In the genomic region with DNA sequence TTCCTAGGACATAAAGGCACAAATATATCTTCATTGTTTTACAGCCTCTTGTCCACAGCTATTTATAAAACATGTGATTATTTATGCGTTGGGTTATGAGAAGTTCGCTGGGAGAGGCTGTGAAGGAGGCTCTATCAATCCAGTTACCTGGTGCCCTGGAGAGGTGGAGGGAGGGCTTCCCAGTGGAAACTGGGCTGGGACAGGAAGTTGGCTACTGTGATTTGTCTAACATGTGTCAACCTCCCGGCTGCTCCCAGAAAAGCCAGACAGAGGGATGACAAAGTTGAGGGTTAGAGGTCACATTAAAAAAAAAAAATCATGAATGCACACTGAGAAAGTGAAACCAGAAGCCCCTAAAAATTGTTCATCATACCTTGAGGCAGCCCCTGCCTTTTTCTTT, we compare ENCODE assay signal across 10 cellular contexts.
DNase-seq lines count a peak whose midpoint lies in the region; ATAC-seq and TF ChIP-seq lines count a peak whose summit lies in the region.
"Had no signal": no experiment of that assay in that cellular context is flagged by ENCODE, and none has a peak within 500 bp of the region (broad histone marks: within the 10 kb centered on the region; RNA-seq: fewer than 3 reads in every experiment).

No MANE protein-coding gene starts in this region.

- no peaks in the 10 kb centered on the region for H3K9me3 ChIP-seq in endodermal cell (ENCODE audit: control insufficient read depth, low read length)

- ATAC-seq in natural killer cell (no peak), GM19324 (IDR thresholded peaks at IDR 0.05; ENCODE audit: low FRiP score, unreplicated experiment) (no peak)

- TF ChIP-seq CTCF in HFFc6 (IDR thresholded peaks at IDR 0.05) (no peak), endodermal cell (conservative IDR thresholded peaks at IDR 0.05) (no peak), natural killer cell (IDR thresholded peaks at IDR 0.05) (no peak)

- WGBS in endodermal cell (ENCODE audit: insufficient coverage in 1 of 2, insufficient read length in 1 of 2), 2 experiments: 79% methylated on average over 3 of the region's 3 CpGs; no CpG with 5 or more reads in 1 of the 2 experiments

- DNase-seq in 8988T (peak; percentile 36), HFFc6 (no peak), endodermal cell (no peak), natural killer cell (no peak), SIG-M5 treated with dmso at 0.1 percent for 504 hours (lab: John Stamatoyannopoulos, UW; ENCODE audit: unreplicated experiment) (no peak), HuH-7.5 (ENCODE audit: low spot score) (no peak)
- no peak for DNase-seq in NK-92 treated with Interleukin-12 subunit alpha and Interleukin-12 subunit beta, amount 100 ng/mL, for 24 hours (lab: John Stamatoyannopoulos, UW)
- DNase-seq: GDM1, NCI-H187 had no signal

- peak overlapping the region; percentile 83 for H3K4me3 Mint-ChIP-seq in HFFc6
- H3K4me3 Mint-ChIP-seq in endodermal cell: peak overlapping the region; percentile 57
- peak overlapping the region; percentile 63 for H3K4me3 Mint-ChIP-seq in natural killer cell

- H3K27me3 Mint-ChIP-seq in HFFc6 (ENCODE audit: insufficient read depth): peaks cover 4% of the 10 kb centered on the region; the same call in 1 of the 2 replicates
- no peaks in the 10 kb centered on the region for H3K27me3 Mint-ChIP-seq in endodermal cell (ENCODE audit: insufficient read depth)
- peaks cover 0 to 16% of the 10 kb centered on the region in 2 donors for H3K27me3 Mint-ChIP-seq in natural killer cell (ENCODE audit: low read depth in 2 of 2)

- H3K4me1 ChIP-seq in endodermal cell (ENCODE audit: control insufficient read depth, insufficient read depth, low read length): no peaks in the 10 kb centered on the region

- H3K4me1 Mint-ChIP-seq in HFFc6 (ENCODE audit: low read depth) (no peaks in the 10 kb centered on the region), endodermal cell (peaks cover 13% of the 10 kb centered on the region), natural killer cell (peaks cover 4 to 15% of the 10 kb centered on the region in 2 donors)

- no peak overlapping the region for H3K9ac ChIP-seq in endodermal cell (ENCODE audit: extremely low read depth, low read length, poor library complexity, severe bottlenecking)

- no peak overlapping the region for H3K27ac ChIP-seq in endodermal cell (ENCODE audit: low read depth, low read length)

- no peak overlapping the region for H3K4me3 ChIP-seq in endodermal cell (ENCODE audit: low read length)

- H3K27ac Mint-ChIP-seq in HFFc6: no peak overlapping the region
- H3K27ac Mint-ChIP-seq in endodermal cell: no peak overlapping the region
- H3K27ac Mint-ChIP-seq in natural killer cell: no peak overlapping the region

- H3K27me3 ChIP-seq in endodermal cell (ENCODE audit: control insufficient read depth, insufficient read depth, low read length, poor library complexity, severe bottlenecking): no peaks in the 10 kb centered on the region

- no peaks in the 10 kb centered on the region for H3K36me3 ChIP-seq in endodermal cell (ENCODE audit: control insufficient read depth, insufficient read depth, low read length)

- H3K9me3 Mint-ChIP-seq in HFFc6 (no peaks in the 10 kb centered on the region; the same call in 1 of the 2 replicates), endodermal cell (no peaks in the 10 kb centered on the region), natural killer cell (no peaks in the 10 kb centered on the region)

- intact Hi-C loops in natural killer cell (cut with micrococcal nuclease): no loop called here

- H3K36me3 Mint-ChIP-seq in HFFc6 (ENCODE audit: low read depth): no peaks in the 10 kb centered on the region
- H3K36me3 Mint-ChIP-seq in endodermal cell (ENCODE audit: low read depth): no peaks in the 10 kb centered on the region
- no peaks in the 10 kb centered on the region for H3K36me3 Mint-ChIP-seq in natural killer cell
